Comparison of ENCODE assay signal across 1 cellular context in the genomic region with DNA sequence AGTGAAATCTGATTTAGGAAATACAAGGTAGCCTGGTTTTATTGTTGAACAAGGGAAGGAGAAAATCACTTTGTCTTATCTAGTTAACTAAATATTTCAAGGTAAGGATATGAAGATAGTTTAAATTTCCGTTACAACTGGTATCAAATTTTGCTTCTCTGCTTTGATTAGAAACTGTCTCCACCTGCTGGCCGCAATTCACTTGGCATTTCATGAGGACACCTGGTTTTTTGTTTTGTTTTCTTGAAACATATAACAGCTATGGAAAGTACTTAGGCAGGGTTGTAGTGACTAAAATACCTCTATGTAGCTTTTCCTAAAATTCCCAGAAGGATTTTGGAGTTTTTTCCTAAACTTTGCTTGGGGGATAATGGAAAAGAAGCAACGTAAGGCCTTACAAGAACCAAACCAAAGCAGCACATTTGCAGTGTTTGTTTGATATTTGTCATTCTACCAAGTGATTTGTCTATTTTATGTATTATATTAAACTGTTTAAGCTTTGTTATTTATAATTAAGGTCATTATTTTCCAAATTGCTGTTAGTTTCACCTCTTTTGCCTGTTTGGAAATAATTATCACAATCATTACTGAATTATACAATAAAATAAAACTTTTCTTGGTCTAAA.
TF ChIP-seq lines count a peak whose summit lies in the region.

No MANE protein-coding gene starts in this region.

TF ChIP-seq in K562, 482 proteins besides CTCF, POLR2A, EP300 and RAD21 (continued from another document):
- TF ChIP-seq GTF2A2 (tag; IDR thresholded peaks at IDR 0.05) (no peak), CC2D1A (IDR thresholded peaks at IDR 0.05) (peak; percentile 40; the same call in 1 of the 2 replicates), FOS (IDR thresholded peaks at IDR 0.05; ENCODE audit: extremely low read depth, insufficient read length) (no peak), ARHGAP35 (IDR thresholded peaks at IDR 0.05; ENCODE audit: partially characterized antibody) (no peak), ZNF717 (CRISPR knock-in tag; IDR thresholded peaks at IDR 0.05) (no peak), HNRNPK (IDR thresholded peaks at IDR 0.05; ENCODE audit: low read depth, low read length, poor library complexity, severe bottlenecking) (no peak), KLF1 (tag; IDR thresholded peaks at IDR 0.05) (no peak), CBX5 (IDR thresholded peaks at IDR 0.05; ENCODE audit: borderline replicate concordance, low read depth) (no peak), NCOA6 (IDR thresholded peaks at IDR 0.05) (no peak), XRCC3 (IDR thresholded peaks at IDR 0.05) (no peak), ZNF12 (CRISPR knock-in tag; IDR thresholded peaks at IDR 0.05) (no peak), ZNF551 (CRISPR knock-in tag; IDR thresholded peaks at IDR 0.05) (0 out of 2 replicates have a peak, but pooled peaks have one; percentile 44), NFXL1 (CRISPR knock-in tag; IDR thresholded peaks at IDR 0.05) (no peak), NFIC (IDR thresholded peaks at IDR 0.05) (no peak), GATA2 (CRISPR knock-in tag; IDR thresholded peaks at IDR 0.05) (no peak), ZNF436 (CRISPR knock-in tag; IDR thresholded peaks at IDR 0.05) (no peak), HSF4 (CRISPR knock-in tag; IDR thresholded peaks at IDR 0.05; ENCODE audit: borderline replicate concordance) (no peak), MTA2 (IDR thresholded peaks at IDR 0.05; ENCODE audit: low read depth) (no peak), ZNF695 (CRISPR knock-in tag; IDR thresholded peaks at IDR 0.05) (no peak), ZNF184 (CRISPR knock-in tag; IDR thresholded peaks at IDR 0.05) (no peak), JUND (IDR thresholded peaks at IDR 0.05; ENCODE audit: borderline replicate concordance, low read depth, low read length) (no peak), JUND (tag; IDR thresholded peaks at IDR 0.05; ENCODE audit: borderline replicate concordance, low read depth, low read length) (no peak), RB1 (IDR thresholded peaks at IDR 0.05; ENCODE audit: low read depth) (no peak), TEAD4 (IDR thresholded peaks at IDR 0.05; ENCODE audit: low read length) (peak; percentile 55; the same call in 1 of the 2 replicates), TEAD4 (CRISPR knock-in tag; IDR thresholded peaks at IDR 0.05; ENCODE audit: borderline replicate concordance) (no peak), JUNB (CRISPR knock-in tag; conservative IDR thresholded peaks at IDR 0.05) (no peak), BMI1 (IDR thresholded peaks at IDR 0.05; ENCODE audit: low read length) (no peak), BCL6 (CRISPR knock-in tag; IDR thresholded peaks at IDR 0.05) (no peak), FOXM1 (IDR thresholded peaks at IDR 0.05; ENCODE audit: low read depth) (peak; percentile 33; the same call in 1 of the 2 replicates), FOXM1 (CRISPR knock-in tag; IDR thresholded peaks at IDR 0.05; ENCODE audit: low read depth) (no peak), ZNF431 (CRISPR knock-in tag; IDR thresholded peaks at IDR 0.05) (no peak), KAT7 (CRISPR knock-in tag; IDR thresholded peaks at IDR 0.05; ENCODE audit: borderline replicate concordance) (no peak), ZNF3 (CRISPR knock-in tag; IDR thresholded peaks at IDR 0.05) (no peak), KDM2B (CRISPR knock-in tag; IDR thresholded peaks at IDR 0.05) (no peak), ZNF764 (CRISPR knock-in tag; IDR thresholded peaks at IDR 0.05; ENCODE audit: low read depth) (no peak), ZKSCAN3 (CRISPR knock-in tag; IDR thresholded peaks at IDR 0.05) (no peak), HDAC3 (IDR thresholded peaks at IDR 0.05; ENCODE audit: borderline replicate concordance, partially characterized antibody) (peak; percentile 14), SMARCA5 (IDR thresholded peaks at IDR 0.05) (no peak), SMC3 (conservative IDR thresholded peaks at IDR 0.05; ENCODE audit: insufficient read depth, low read depth, low read length) (peak; percentile 79), KLF13 (tag; IDR thresholded peaks at IDR 0.05; ENCODE audit: borderline replicate concordance, low read depth) (no peak), GABPA (tag; conservative IDR thresholded peaks at IDR 0.05; ENCODE audit: low read depth) (no peak)
- TF ChIP-seq, protein P1, sequence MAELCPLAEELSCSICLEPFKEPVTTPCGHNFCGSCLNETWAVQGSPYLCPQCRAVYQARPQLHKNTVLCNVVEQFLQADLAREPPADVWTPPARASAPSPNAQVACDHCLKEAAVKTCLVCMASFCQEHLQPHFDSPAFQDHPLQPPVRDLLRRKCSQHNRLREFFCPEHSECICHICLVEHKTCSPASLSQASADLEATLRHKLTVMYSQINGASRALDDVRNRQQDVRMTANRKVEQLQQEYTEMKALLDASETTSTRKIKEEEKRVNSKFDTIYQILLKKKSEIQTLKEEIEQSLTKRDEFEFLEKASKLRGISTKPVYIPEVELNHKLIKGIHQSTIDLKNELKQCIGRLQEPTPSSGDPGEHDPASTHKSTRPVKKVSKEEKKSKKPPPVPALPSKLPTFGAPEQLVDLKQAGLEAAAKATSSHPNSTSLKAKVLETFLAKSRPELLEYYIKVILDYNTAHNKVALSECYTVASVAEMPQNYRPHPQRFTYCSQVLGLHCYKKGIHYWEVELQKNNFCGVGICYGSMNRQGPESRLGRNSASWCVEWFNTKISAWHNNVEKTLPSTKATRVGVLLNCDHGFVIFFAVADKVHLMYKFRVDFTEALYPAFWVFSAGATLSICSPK (IDR thresholded peaks at IDR 0.05; ENCODE audit: borderline replicate concordance), result no peak
- TF ChIP-seq, protein P2, sequence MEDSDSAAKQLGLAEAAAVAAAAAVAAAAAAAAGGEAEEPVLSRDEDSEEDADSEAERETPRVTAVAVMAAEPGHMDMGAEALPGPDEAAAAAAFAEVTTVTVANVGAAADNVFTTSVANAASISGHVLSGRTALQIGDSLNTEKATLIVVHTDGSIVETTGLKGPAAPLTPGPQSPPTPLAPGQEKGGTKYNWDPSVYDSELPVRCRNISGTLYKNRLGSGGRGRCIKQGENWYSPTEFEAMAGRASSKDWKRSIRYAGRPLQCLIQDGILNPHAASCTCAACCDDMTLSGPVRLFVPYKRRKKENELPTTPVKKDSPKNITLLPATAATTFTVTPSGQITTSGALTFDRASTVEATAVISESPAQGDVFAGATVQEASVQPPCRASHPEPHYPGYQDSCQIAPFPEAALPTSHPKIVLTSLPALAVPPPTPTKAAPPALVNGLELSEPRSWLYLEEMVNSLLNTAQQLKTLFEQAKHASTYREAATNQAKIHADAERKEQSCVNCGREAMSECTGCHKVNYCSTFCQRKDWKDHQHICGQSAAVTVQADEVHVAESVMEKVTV (CRISPR knock-in tag; IDR thresholded peaks at IDR 0.05), result peak; percentile 87
- TF ChIP-seq, protein P3, sequence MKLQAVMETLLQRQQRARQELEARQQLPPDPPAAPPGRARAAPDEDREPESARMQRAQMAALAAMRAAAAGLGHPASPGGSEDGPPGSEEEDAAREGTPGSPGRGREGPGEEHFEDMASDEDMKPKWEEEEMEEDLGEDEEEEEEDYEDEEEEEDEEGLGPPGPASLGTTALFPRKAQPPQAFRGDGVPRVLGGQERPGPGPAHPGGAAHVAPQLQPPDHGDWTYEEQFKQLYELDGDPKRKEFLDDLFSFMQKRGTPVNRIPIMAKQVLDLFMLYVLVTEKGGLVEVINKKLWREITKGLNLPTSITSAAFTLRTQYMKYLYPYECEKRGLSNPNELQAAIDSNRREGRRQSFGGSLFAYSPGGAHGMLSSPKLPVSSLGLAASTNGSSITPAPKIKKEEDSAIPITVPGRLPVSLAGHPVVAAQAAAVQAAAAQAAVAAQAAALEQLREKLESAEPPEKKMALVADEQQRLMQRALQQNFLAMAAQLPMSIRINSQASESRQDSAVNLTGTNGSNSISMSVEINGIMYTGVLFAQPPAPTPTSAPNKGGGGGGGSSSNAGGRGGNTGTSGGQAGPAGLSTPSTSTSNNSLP (IDR thresholded peaks at IDR 0.05; ENCODE audit: borderline replicate concordance, low read depth, low read length), result peak; percentile 97
- TF ChIP-seq, protein P4, sequence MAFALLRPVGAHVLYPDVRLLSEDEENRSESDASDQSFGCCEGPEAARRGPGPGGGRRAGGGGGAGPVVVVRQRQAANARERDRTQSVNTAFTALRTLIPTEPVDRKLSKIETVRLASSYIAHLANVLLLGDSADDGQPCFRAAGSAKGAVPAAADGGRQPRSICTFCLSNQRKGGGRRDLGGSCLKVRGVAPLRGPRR (CRISPR knock-in tag; IDR thresholded peaks at IDR 0.05), result no peak
- TF ChIP-seq, protein P5, sequence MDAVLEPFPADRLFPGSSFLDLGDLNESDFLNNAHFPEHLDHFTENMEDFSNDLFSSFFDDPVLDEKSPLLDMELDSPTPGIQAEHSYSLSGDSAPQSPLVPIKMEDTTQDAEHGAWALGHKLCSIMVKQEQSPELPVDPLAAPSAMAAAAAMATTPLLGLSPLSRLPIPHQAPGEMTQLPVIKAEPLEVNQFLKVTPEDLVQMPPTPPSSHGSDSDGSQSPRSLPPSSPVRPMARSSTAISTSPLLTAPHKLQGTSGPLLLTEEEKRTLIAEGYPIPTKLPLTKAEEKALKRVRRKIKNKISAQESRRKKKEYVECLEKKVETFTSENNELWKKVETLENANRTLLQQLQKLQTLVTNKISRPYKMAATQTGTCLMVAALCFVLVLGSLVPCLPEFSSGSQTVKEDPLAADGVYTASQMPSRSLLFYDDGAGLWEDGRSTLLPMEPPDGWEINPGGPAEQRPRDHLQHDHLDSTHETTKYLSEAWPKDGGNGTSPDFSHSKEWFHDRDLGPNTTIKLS (IDR thresholded peaks at IDR 0.05; ENCODE audit: borderline replicate concordance, low read depth), result no peak
- TF ChIP-seq, protein P6, sequence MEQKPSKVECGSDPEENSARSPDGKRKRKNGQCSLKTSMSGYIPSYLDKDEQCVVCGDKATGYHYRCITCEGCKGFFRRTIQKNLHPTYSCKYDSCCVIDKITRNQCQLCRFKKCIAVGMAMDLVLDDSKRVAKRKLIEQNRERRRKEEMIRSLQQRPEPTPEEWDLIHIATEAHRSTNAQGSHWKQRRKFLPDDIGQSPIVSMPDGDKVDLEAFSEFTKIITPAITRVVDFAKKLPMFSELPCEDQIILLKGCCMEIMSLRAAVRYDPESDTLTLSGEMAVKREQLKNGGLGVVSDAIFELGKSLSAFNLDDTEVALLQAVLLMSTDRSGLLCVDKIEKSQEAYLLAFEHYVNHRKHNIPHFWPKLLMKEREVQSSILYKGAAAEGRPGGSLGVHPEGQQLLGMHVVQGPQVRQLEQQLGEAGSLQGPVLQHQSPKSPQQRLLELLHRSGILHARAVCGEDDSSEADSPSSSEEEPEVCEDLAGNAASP (IDR thresholded peaks at IDR 0.05), result no peak
- TF ChIP-seq, protein P7, sequence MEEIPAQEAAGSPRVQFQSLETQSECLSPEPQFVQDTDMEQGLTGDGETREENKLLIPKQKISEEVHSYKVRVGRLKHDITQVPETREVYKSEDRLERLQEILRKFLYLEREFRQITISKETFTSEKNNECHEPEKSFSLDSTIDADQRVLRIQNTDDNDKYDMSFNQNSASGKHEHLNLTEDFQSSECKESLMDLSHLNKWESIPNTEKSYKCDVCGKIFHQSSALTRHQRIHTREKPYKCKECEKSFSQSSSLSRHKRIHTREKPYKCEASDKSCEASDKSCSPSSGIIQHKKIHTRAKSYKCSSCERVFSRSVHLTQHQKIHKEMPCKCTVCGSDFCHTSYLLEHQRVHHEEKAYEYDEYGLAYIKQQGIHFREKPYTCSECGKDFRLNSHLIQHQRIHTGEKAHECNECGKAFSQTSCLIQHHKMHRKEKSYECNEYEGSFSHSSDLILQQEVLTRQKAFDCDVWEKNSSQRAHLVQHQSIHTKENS (CRISPR knock-in tag; IDR thresholded peaks at IDR 0.05), result no peak
- TF ChIP-seq, protein P8, sequence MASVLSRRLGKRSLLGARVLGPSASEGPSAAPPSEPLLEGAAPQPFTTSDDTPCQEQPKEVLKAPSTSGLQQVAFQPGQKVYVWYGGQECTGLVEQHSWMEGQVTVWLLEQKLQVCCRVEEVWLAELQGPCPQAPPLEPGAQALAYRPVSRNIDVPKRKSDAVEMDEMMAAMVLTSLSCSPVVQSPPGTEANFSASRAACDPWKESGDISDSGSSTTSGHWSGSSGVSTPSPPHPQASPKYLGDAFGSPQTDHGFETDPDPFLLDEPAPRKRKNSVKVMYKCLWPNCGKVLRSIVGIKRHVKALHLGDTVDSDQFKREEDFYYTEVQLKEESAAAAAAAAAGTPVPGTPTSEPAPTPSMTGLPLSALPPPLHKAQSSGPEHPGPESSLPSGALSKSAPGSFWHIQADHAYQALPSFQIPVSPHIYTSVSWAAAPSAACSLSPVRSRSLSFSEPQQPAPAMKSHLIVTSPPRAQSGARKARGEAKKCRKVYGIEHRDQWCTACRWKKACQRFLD (CRISPR knock-in tag; IDR thresholded peaks at IDR 0.05), result no peak
- TF ChIP-seq, protein P9, sequence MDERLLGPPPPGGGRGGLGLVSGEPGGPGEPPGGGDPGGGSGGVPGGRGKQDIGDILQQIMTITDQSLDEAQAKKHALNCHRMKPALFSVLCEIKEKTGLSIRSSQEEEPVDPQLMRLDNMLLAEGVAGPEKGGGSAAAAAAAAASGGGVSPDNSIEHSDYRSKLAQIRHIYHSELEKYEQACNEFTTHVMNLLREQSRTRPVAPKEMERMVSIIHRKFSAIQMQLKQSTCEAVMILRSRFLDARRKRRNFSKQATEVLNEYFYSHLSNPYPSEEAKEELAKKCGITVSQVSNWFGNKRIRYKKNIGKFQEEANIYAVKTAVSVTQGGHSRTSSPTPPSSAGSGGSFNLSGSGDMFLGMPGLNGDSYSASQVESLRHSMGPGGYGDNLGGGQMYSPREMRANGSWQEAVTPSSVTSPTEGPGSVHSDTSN (CRISPR knock-in tag; IDR thresholded peaks at IDR 0.05; ENCODE audit: low read depth), result no peak
- TF ChIP-seq, protein P9 (tag; conservative IDR thresholded peaks at IDR 0.05; ENCODE audit: low read depth), result no peak
